Comparison of ENCODE assay signal across 13 cellular contexts in genomic region chr6:140346461-140346860, GRCh38.
DNase-seq lines count a peak whose midpoint lies in the region; ATAC-seq and TF ChIP-seq lines count a peak whose summit lies in the region.
"Had no signal": no experiment of that assay in that cellular context is flagged by ENCODE, and none has a peak within 500 bp of the region (broad histone marks: within the 10 kb centered on the region; RNA-seq: fewer than 3 reads in every experiment).

No MANE protein-coding gene starts in this region.

- intact Hi-C loops in MCF 10A (cut with micrococcal nuclease), result no loop called here
- intact Hi-C loops in breast epithelium (cut with DNase I; ENCODE audit: low total_unique reads), result no loop called here
- intact Hi-C loops in upper lobe of right lung (cut with DNase I), result no loop called here
- intact Hi-C loops in left colon (cut with DNase I, micrococcal nuclease), result no loop called here

- H3K27me3 Mint-ChIP-seq in MCF 10A (ENCODE audit: insufficient read depth, unreplicated experiment), result no peaks in the 10 kb centered on the region
- H3K27me3 Mint-ChIP-seq: naive B cell, type B pancreatic cell had no signal

- H3K4me1 Mint-ChIP-seq in MCF 10A (ENCODE audit: insufficient read depth, unreplicated experiment), result peaks cover 18% of the 10 kb centered on the region
- H3K4me1 Mint-ChIP-seq: naive B cell had no signal

- H3K4me3 ChIP-seq in breast epithelium (no peak overlapping the region), choroid plexus epithelial cell (ENCODE audit: low read depth, low read length) (no peak overlapping the region), upper lobe of right lung (no peak overlapping the region)
- H3K4me3 ChIP-seq: A549 had no signal

- H3K27ac ChIP-seq in breast epithelium (no peak overlapping the region), upper lobe of right lung (no peak overlapping the region)
- H3K27ac ChIP-seq: A549 had no signal

- H3K36me3 Mint-ChIP-seq in MCF 10A (ENCODE audit: insufficient read depth, unreplicated experiment), result no peaks in the 10 kb centered on the region
- H3K36me3 Mint-ChIP-seq: naive B cell, type B pancreatic cell had no signal

- H3K4me1 ChIP-seq in breast epithelium (no peaks in the 10 kb centered on the region), upper lobe of right lung (peaks cover 25% of the 10 kb centered on the region)
- H3K4me1 ChIP-seq: A549 had no signal

- ATAC-seq in upper lobe of right lung, result peak; percentile 47
- no peak for ATAC-seq in left colon
- ATAC-seq: A549 had no signal

- CTCF ChIA-PET in MCF 10A (lab: Yijun Ruan, JAX), result interaction anchor here (1.0 to 1.2 kb wide), 2 partner anchors 152 to 974 kb away, joined by 3 read pairs; no protein-coding TSS in a partner anchor

- DNase-seq in MCF 10A (ENCODE audit: unreplicated experiment) (peak; percentile 45), breast epithelium (ENCODE audit: low spot score in 2 of 2) (no peak), choroid plexus epithelial cell (ENCODE audit: low read depth) (peak; percentile 86), kidney tubule cell (ENCODE audit: low spot score) (peak; percentile 54), upper lobe of right lung (no peak), left colon (no peak), NCI-H82 (lab: John Stamatoyannopoulos, UW) (no peak), NOMO-1 (lab: John Stamatoyannopoulos, UW; ENCODE audit: unreplicated experiment in 2 of 2) (no peak)
- DNase-seq: amniotic stem cell, H9, naive B cell had no signal

- H3K36me3 ChIP-seq in breast epithelium (no peaks in the 10 kb centered on the region), upper lobe of right lung (no peaks in the 10 kb centered on the region)

- H3K27ac Mint-ChIP-seq in MCF 10A (ENCODE audit: low read depth, unreplicated experiment), result no peak overlapping the region
- H3K27ac Mint-ChIP-seq: H9, naive B cell, type B pancreatic cell had no signal

- BruUV-seq in MCF 10A (replicated peaks; lab: Mats Ljungman, UMichigan), result no TSS peak

- H3K9me3 ChIP-seq in breast epithelium (no peaks in the 10 kb centered on the region), upper lobe of right lung (no peaks in the 10 kb centered on the region)
- H3K9me3 ChIP-seq: A549 had no signal

- H3K9me3 Mint-ChIP-seq in MCF 10A (ENCODE audit: unreplicated experiment), result peaks cover 4% of the 10 kb centered on the region
- H3K9me3 Mint-ChIP-seq: naive B cell had no signal

- H3K4me3 Mint-ChIP-seq in MCF 10A (ENCODE audit: unreplicated experiment), result no peak overlapping the region
- H3K4me3 Mint-ChIP-seq: H9, naive B cell, type B pancreatic cell had no signal

- no peak for TF ChIP-seq POLR2A in breast epithelium (IDR thresholded peaks at IDR 0.05)

- POLR2A ChIA-PET in MCF 10A (lab: Yijun Ruan, JAX), result interaction anchor here (0.8 to 2.0 kb wide), 2 partner anchors 9 to 172 kb away, joined by 4 read pairs; no protein-coding TSS in a partner anchor

- TF ChIP-seq CTCF in MCF 10A (IDR thresholded peaks at IDR 0.05; ENCODE audit: unreplicated experiment), result no peak
- no peak for TF ChIP-seq CTCF in breast epithelium (IDR thresholded peaks at IDR 0.05)
- no peak for TF ChIP-seq CTCF in choroid plexus epithelial cell (conservative IDR thresholded peaks at IDR 0.05; ENCODE audit: low read depth, low read length)
- no peak for TF ChIP-seq CTCF in upper lobe of right lung (IDR thresholded peaks at IDR 0.05)

- H3K27me3 ChIP-seq in breast epithelium (no peaks in the 10 kb centered on the region), upper lobe of right lung (no peaks in the 10 kb centered on the region)

Comparison
In these comparisons a context has a peak if more than half of its experiments do, and no peak if none do; other contexts are left out.
1. DNase-seq: peak in MCF 10A (single experiment), choroid plexus epithelial cell (single experiment) and kidney tubule cell (single experiment); none in breast epithelium (0 of 2), upper lobe of right lung (single experiment), left colon (0 of 2), NCI-H82 (single experiment) and NOMO-1 (0 of 2).